Comparison of ENCODE assay signal across 1 cellular context in genomic region chr1:34176830-34177613, GRCh38.
TF ChIP-seq lines count a peak whose summit lies in the region.

TSS of gene C1orf94 (plus strand) at chr1:34176907. CDS start at chr1:34177790, 883 bp downstream.

TF ChIP-seq in H1, 55 proteins besides CTCF, POLR2A, EP300 and RAD21:
- TF ChIP-seq MAX (IDR thresholded peaks at IDR 0.05) (peak; percentile 50; the same call in 1 of the 2 replicates), E2F6 (IDR thresholded peaks at IDR 0.05) (peak; percentile 52; the same call in 1 of the 2 replicates), HDAC2 (IDR thresholded peaks at IDR 0.05; ENCODE audit: borderline replicate concordance in 1 of 2, low read depth in 2 of 2, low read length in 2 of 2) (0 out of 4 replicates have a peak, but pooled peaks of 1 of the 2 experiments have one; percentile 59), ASH2L (IDR thresholded peaks at IDR 0.05; ENCODE audit: low read length) (peak; percentile 21), SIN3A (conservative IDR thresholded peaks at IDR 0.05 in 1 of 2, IDR thresholded peaks at IDR 0.05 in 1 of 2; ENCODE audit: low read depth in 1 of 2, low read length in 2 of 2) (peak in 1 of 2 experiments; percentile 88; a peak in 2 of 4 replicates), KDM5A (IDR thresholded peaks at IDR 0.05; ENCODE audit: low read length) (no peak), SUZ12 (IDR thresholded peaks at IDR 0.05; ENCODE audit: low read length) (peak; percentile 19; the same call in 1 of the 2 replicates), RNF2 (IDR thresholded peaks at IDR 0.05; ENCODE audit: borderline replicate concordance, low read depth, low read length, missing control alignments, poor library complexity, severe bottlenecking) (no peak), KDM4A (IDR thresholded peaks at IDR 0.05; ENCODE audit: low read depth, low read length, severe bottlenecking) (peak; percentile 67), TCF12 (IDR thresholded peaks at IDR 0.05; ENCODE audit: low read depth, low read length) (0 out of 2 replicates have a peak, but pooled peaks have one; percentile 36), RBBP5 (IDR thresholded peaks at IDR 0.05; ENCODE audit: borderline replicate concordance, low read depth, low read length) (no peak)
